1 cellular context compared by ENCODE assay signal in the genomic region with DNA sequence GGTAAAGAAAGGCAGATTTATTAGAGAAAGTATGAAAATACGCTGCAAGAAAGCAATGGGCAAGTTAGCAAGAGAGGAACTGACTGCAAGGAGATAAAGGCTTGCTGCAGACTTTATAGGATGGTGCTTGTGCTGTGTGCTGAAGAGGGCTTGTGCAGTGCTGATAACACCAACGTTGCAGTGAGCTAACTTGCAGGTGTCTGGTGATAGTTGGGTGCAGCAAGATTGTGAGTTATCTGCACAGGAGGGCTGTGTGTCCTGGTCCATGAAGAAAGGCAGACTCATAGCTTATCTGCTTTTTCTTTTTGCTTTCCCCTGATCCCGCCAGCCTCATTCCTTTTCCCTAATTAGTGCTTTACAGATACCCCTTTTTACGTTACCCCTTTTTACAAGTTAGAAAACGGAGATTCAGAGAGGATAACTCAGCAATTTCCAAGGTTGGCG.
TF ChIP-seq lines count a peak whose summit lies in the region.

No MANE protein-coding gene starts in this region.

TF ChIP-seq in K562, 482 proteins besides CTCF, POLR2A, EP300 and RAD21 (continued from another document and continues in another):
- TF ChIP-seq, protein P1, sequence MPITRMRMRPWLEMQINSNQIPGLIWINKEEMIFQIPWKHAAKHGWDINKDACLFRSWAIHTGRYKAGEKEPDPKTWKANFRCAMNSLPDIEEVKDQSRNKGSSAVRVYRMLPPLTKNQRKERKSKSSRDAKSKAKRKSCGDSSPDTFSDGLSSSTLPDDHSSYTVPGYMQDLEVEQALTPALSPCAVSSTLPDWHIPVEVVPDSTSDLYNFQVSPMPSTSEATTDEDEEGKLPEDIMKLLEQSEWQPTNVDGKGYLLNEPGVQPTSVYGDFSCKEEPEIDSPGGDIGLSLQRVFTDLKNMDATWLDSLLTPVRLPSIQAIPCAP (CRISPR knock-in tag; IDR thresholded peaks at IDR 0.05; ENCODE audit: borderline replicate concordance), result no peak
- TF ChIP-seq, protein P2, sequence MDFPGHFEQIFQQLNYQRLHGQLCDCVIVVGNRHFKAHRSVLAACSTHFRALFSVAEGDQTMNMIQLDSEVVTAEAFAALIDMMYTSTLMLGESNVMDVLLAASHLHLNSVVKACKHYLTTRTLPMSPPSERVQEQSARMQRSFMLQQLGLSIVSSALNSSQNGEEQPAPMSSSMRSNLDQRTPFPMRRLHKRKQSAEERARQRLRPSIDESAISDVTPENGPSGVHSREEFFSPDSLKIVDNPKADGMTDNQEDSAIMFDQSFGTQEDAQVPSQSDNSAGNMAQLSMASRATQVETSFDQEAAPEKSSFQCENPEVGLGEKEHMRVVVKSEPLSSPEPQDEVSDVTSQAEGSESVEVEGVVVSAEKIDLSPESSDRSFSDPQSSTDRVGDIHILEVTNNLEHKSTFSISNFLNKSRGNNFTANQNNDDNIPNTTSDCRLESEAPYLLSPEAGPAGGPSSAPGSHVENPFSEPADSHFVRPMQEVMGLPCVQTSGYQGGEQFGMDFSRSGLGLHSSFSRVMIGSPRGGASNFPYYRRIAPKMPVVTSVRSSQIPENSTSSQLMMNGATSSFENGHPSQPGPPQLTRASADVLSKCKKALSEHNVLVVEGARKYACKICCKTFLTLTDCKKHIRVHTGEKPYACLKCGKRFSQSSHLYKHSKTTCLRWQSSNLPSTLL (IDR thresholded peaks at IDR 0.05), result no peak
- TF ChIP-seq, protein P3, sequence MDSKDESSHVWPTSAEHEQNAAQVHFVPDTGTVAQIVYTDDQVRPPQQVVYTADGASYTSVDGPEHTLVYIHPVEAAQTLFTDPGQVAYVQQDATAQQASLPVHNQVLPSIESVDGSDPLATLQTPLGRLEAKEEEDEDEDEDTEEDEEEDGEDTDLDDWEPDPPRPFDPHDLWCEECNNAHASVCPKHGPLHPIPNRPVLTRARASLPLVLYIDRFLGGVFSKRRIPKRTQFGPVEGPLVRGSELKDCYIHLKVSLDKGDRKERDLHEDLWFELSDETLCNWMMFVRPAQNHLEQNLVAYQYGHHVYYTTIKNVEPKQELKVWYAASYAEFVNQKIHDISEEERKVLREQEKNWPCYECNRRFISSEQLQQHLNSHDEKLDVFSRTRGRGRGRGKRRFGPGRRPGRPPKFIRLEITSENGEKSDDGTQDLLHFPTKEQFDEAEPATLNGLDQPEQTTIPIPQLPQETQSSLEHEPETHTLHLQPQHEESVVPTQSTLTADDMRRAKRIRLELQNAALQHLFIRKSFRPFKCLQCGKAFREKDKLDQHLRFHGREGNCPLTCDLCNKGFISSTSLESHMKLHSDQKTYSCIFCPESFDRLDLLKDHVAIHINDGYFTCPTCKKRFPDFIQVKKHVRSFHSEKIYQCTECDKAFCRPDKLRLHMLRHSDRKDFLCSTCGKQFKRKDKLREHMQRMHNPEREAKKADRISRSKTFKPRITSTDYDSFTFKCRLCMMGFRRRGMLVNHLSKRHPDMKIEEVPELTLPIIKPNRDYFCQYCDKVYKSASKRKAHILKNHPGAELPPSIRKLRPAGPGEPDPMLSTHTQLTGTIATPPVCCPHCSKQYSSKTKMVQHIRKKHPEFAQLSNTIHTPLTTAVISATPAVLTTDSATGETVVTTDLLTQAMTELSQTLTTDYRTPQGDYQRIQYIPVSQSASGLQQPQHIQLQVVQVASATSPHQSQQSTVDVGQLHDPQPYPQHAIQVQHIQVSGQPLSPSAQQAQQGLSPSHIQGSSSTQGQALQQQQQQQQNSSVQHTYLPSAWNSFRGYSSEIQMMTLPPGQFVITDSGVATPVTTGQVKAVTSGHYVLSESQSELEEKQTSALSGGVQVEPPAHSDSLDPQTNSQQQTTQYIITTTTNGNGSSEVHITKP (IDR thresholded peaks at IDR 0.05; ENCODE audit: partially characterized antibody), result no peak
- TF ChIP-seq ZNF124 (CRISPR knock-in tag; IDR thresholded peaks at IDR 0.05) (no peak), PHTF2 (CRISPR knock-in tag; IDR thresholded peaks at IDR 0.05) (no peak), CBFB (CRISPR knock-in tag; IDR thresholded peaks at IDR 0.05) (no peak), SAFB (IDR thresholded peaks at IDR 0.05; ENCODE audit: borderline replicate concordance, low read depth, low read length) (no peak), KLF13 (tag; IDR thresholded peaks at IDR 0.05; ENCODE audit: borderline replicate concordance, low read depth) (no peak; the same call in 1 of the 2 replicates), CC2D1A (IDR thresholded peaks at IDR 0.05) (peak; percentile 99), TAF9B (IDR thresholded peaks at IDR 0.05; ENCODE audit: partially characterized antibody) (peak; percentile 39), NCOA2 (IDR thresholded peaks at IDR 0.05; ENCODE audit: partially characterized antibody in 2 of 2) (peak; percentile 76 to 78), NR2C1 (IDR thresholded peaks at IDR 0.05) (peak; percentile 64), NR2C1 (tag; IDR thresholded peaks at IDR 0.05) (peak; percentile 60), CHCHD3 (CRISPR knock-in tag; IDR thresholded peaks at IDR 0.05) (no peak), PHF8 (IDR thresholded peaks at IDR 0.05; ENCODE audit: borderline replicate concordance, low read length) (no peak), PHB2 (IDR thresholded peaks at IDR 0.05; ENCODE audit: low read depth) (peak; percentile 97), RBM25 (IDR thresholded peaks at IDR 0.05; ENCODE audit: low read depth, low read length, severe bottlenecking) (no peak), IRF2 (CRISPR knock-in tag; IDR thresholded peaks at IDR 0.05) (no peak)
- TF ChIP-seq, protein P4, sequence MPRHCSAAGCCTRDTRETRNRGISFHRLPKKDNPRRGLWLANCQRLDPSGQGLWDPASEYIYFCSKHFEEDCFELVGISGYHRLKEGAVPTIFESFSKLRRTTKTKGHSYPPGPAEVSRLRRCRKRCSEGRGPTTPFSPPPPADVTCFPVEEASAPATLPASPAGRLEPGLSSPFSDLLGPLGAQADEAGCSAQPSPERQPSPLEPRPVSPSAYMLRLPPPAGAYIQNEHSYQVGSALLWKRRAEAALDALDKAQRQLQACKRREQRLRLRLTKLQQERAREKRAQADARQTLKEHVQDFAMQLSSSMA (CRISPR knock-in tag; IDR thresholded peaks at IDR 0.05), result no peak
- TF ChIP-seq, protein P5, sequence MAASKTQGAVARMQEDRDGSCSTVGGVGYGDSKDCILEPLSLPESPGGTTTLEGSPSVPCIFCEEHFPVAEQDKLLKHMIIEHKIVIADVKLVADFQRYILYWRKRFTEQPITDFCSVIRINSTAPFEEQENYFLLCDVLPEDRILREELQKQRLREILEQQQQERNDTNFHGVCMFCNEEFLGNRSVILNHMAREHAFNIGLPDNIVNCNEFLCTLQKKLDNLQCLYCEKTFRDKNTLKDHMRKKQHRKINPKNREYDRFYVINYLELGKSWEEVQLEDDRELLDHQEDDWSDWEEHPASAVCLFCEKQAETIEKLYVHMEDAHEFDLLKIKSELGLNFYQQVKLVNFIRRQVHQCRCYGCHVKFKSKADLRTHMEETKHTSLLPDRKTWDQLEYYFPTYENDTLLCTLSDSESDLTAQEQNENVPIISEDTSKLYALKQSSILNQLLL (CRISPR knock-in tag; IDR thresholded peaks at IDR 0.05; ENCODE audit: borderline replicate concordance), result no peak
- TF ChIP-seq, protein P6, sequence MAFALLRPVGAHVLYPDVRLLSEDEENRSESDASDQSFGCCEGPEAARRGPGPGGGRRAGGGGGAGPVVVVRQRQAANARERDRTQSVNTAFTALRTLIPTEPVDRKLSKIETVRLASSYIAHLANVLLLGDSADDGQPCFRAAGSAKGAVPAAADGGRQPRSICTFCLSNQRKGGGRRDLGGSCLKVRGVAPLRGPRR (CRISPR knock-in tag; IDR thresholded peaks at IDR 0.05), result no peak
- TF ChIP-seq, protein P7, sequence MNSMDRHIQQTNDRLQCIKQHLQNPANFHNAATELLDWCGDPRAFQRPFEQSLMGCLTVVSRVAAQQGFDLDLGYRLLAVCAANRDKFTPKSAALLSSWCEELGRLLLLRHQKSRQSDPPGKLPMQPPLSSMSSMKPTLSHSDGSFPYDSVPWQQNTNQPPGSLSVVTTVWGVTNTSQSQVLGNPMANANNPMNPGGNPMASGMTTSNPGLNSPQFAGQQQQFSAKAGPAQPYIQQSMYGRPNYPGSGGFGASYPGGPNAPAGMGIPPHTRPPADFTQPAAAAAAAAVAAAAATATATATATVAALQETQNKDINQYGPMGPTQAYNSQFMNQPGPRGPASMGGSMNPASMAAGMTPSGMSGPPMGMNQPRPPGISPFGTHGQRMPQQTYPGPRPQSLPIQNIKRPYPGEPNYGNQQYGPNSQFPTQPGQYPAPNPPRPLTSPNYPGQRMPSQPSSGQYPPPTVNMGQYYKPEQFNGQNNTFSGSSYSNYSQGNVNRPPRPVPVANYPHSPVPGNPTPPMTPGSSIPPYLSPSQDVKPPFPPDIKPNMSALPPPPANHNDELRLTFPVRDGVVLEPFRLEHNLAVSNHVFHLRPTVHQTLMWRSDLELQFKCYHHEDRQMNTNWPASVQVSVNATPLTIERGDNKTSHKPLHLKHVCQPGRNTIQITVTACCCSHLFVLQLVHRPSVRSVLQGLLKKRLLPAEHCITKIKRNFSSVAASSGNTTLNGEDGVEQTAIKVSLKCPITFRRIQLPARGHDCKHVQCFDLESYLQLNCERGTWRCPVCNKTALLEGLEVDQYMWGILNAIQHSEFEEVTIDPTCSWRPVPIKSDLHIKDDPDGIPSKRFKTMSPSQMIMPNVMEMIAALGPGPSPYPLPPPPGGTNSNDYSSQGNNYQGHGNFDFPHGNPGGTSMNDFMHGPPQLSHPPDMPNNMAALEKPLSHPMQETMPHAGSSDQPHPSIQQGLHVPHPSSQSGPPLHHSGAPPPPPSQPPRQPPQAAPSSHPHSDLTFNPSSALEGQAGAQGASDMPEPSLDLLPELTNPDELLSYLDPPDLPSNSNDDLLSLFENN (IDR thresholded peaks at IDR 0.05; ENCODE audit: low read depth in 2 of 2, low read length in 2 of 2), result peak in 1 of 2 experiments; percentile 97; a peak in 2 of 4 replicates
- TF ChIP-seq, protein P8, sequence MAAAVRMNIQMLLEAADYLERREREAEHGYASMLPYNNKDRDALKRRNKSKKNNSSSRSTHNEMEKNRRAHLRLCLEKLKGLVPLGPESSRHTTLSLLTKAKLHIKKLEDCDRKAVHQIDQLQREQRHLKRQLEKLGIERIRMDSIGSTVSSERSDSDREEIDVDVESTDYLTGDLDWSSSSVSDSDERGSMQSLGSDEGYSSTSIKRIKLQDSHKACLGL (CRISPR knock-in tag; IDR thresholded peaks at IDR 0.05; ENCODE audit: borderline replicate concordance, poor library complexity, severe bottlenecking), result no peak
- TF ChIP-seq, protein P9, sequence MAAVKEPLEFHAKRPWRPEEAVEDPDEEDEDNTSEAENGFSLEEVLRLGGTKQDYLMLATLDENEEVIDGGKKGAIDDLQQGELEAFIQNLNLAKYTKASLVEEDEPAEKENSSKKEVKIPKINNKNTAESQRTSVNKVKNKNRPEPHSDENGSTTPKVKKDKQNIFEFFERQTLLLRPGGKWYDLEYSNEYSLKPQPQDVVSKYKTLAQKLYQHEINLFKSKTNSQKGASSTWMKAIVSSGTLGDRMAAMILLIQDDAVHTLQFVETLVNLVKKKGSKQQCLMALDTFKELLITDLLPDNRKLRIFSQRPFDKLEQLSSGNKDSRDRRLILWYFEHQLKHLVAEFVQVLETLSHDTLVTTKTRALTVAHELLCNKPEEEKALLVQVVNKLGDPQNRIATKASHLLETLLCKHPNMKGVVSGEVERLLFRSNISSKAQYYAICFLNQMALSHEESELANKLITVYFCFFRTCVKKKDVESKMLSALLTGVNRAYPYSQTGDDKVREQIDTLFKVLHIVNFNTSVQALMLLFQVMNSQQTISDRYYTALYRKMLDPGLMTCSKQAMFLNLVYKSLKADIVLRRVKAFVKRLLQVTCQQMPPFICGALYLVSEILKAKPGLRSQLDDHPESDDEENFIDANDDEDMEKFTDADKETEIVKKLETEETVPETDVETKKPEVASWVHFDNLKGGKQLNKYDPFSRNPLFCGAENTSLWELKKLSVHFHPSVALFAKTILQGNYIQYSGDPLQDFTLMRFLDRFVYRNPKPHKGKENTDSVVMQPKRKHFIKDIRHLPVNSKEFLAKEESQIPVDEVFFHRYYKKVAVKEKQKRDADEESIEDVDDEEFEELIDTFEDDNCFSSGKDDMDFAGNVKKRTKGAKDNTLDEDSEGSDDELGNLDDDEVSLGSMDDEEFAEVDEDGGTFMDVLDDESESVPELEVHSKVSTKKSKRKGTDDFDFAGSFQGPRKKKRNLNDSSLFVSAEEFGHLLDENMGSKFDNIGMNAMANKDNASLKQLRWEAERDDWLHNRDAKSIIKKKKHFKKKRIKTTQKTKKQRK (IDR thresholded peaks at IDR 0.05; ENCODE audit: borderline replicate concordance, low read depth, low read length), result no peak
- TF ChIP-seq, protein P10, sequence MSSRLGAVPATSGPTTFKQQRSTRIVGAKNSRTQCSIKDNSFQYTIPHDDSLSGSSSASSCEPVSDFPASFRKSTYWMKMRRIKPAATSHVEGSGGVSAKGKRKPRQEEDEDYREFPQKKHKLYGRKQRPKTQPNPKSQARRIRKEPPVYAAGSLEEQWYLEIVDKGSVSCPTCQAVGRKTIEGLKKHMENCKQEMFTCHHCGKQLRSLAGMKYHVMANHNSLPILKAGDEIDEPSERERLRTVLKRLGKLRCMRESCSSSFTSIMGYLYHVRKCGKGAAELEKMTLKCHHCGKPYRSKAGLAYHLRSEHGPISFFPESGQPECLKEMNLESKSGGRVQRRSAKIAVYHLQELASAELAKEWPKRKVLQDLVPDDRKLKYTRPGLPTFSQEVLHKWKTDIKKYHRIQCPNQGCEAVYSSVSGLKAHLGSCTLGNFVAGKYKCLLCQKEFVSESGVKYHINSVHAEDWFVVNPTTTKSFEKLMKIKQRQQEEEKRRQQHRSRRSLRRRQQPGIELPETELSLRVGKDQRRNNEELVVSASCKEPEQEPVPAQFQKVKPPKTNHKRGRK (tag; IDR thresholded peaks at IDR 0.05), result no peak
- TF ChIP-seq, protein P11, sequence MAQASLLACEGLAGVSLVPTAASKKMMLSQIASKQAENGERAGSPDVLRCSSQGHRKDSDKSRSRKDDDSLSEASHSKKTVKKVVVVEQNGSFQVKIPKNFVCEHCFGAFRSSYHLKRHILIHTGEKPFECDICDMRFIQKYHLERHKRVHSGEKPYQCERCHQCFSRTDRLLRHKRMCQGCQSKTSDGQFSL (CRISPR knock-in tag; IDR thresholded peaks at IDR 0.05), result no peak
- TF ChIP-seq, protein P11 (tag; IDR thresholded peaks at IDR 0.05), result no peak
- TF ChIP-seq, protein P12, sequence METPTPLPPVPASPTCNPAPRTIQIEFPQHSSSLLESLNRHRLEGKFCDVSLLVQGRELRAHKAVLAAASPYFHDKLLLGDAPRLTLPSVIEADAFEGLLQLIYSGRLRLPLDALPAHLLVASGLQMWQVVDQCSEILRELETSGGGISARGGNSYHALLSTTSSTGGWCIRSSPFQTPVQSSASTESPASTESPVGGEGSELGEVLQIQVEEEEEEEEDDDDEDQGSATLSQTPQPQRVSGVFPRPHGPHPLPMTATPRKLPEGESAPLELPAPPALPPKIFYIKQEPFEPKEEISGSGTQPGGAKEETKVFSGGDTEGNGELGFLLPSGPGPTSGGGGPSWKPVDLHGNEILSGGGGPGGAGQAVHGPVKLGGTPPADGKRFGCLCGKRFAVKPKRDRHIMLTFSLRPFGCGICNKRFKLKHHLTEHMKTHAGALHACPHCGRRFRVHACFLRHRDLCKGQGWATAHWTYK (CRISPR knock-in tag; IDR thresholded peaks at IDR 0.05), result no peak
